In genomic region chr2:74908763-74909444, GRCh38 we compare ENCODE assay signal across 14 cellular contexts. TPM values are rescaled to one million over a fixed set of nuclear protein-coding genes. Genes with fewer than 3 reads are reported as not detected.
A peak's percentile ranks its signal among the peaks of the same experiment; 100 is the strongest.
DNase-seq lines count a peak whose midpoint lies in the region; ATAC-seq and TF ChIP-seq lines count a peak whose summit lies in the region.
"Had no signal": no experiment of that assay in that cellular context is flagged by ENCODE, and none has a peak within 500 bp of the region (broad histone marks: within the 10 kb centered on the region; RNA-seq: fewer than 3 reads in every experiment).

No MANE protein-coding gene starts in this region.

- H3K27ac ChIP-seq in AG04450 (ENCODE audit: low read depth, low read length), result no peak overlapping the region
- H3K27ac ChIP-seq: breast epithelium, skin epidermis, VCaP had no signal

- ATAC-seq in naive thymus-derived CD8-positive, alpha-beta T cell, result no peak
- no peak for ATAC-seq in left lobe of liver
- ATAC-seq in GM19395 (IDR thresholded peaks at IDR 0.05; ENCODE audit: unreplicated experiment), result no peak
- ATAC-seq: CD8-positive, alpha-beta T cell had no signal

- peaks cover 35 to 59% (median 37%) of the 10 kb centered on the region in 5 donors for H3K27me3 Mint-ChIP-seq in naive thymus-derived CD8-positive, alpha-beta T cell

- H3K36me3 Mint-ChIP-seq in naive thymus-derived CD8-positive, alpha-beta T cell, result no peaks in the 10 kb centered on the region
- H3K36me3 Mint-ChIP-seq: CD8-positive, alpha-beta T cell had no signal

- H3K27me3 ChIP-seq in AG04450 (ENCODE audit: control insufficient read depth, insufficient read depth, low read length), result peaks cover 5% of the 10 kb centered on the region

- DNase-seq in AG04450 (ENCODE audit: low read depth, low spot score) (no peak), LNCaP clone FGC (ENCODE audit: low read depth) (peak; percentile 31), epithelial cell of proximal tubule (ENCODE audit: low read depth) (no peak), cortex of kidney (lab: John Stamatoyannopoulos, UW) (no peak), left lobe of liver (ENCODE audit: low spot score) (no peak)
- DNase-seq in naive thymus-derived CD8-positive, alpha-beta T cell, result no peak
- DNase-seq in stimulated activated CD4-positive, alpha-beta T cell treated with anti-CD3 and anti-CD28 coated beads, Interleukin-2, amount 100 ng/mL, for 48 hours, result no peak
- DNase-seq: activated T-cell treated with anti-CD3 and anti-CD28 coated beads, Interleukin-2, amount 50 U/mL, for 24 hours; CD8-positive, alpha-beta T cell; NCI-H1105 treated with DMSO at 0.1 percent for 48 hours had no signal

- POLR2A ChIA-PET in AG04450 (lab: Yijun Ruan, JAX), result no interaction called here
- POLR2A ChIA-PET in naive thymus-derived CD8-positive, alpha-beta T cell (lab: Charles Lee), result no interaction called here

- peak overlapping the region in 7 of 10 donors; percentile 12 to 64 (median 23) for H3K4me3 Mint-ChIP-seq in naive thymus-derived CD8-positive, alpha-beta T cell
- H3K4me3 Mint-ChIP-seq: activated T-cell treated with anti-CD3 and anti-CD28 coated beads, Interleukin-2, amount 50 U/mL, for 24 hours; CD8-positive, alpha-beta T cell had no signal

- no peak overlapping the region for H3K27ac Mint-ChIP-seq in naive thymus-derived CD8-positive, alpha-beta T cell
- H3K27ac Mint-ChIP-seq: activated T-cell treated with anti-CD3 and anti-CD28 coated beads, Interleukin-2, amount 50 U/mL, for 24 hours; CD8-positive, alpha-beta T cell had no signal

- peaks cover 6 to 12% (median 11%) of the 10 kb centered on the region in 4 donors for H3K4me1 Mint-ChIP-seq in naive thymus-derived CD8-positive, alpha-beta T cell

- H3K9me3 ChIP-seq in AG04450 (ENCODE audit: control insufficient read depth, insufficient read depth, low read length), result no peaks in the 10 kb centered on the region; the same call in 1 of the 2 replicates
- H3K9me3 ChIP-seq: breast epithelium had no signal

- no peaks in the 10 kb centered on the region for H3K9me3 Mint-ChIP-seq in naive thymus-derived CD8-positive, alpha-beta T cell
- H3K9me3 Mint-ChIP-seq: activated T-cell treated with anti-CD3 and anti-CD28 coated beads, Interleukin-2, amount 50 U/mL, for 24 hours; CD8-positive, alpha-beta T cell had no signal

- CTCF ChIA-PET in AG04450 (lab: Charles Lee), result no interaction called here

- H3K4me3 ChIP-seq in AG04450 (ENCODE audit: low read depth, low read length) (peak overlapping the region; percentile 3), LNCaP clone FGC (ENCODE audit: low read depth, low read length) (peak overlapping the region; percentile 21), epithelial cell of proximal tubule (ENCODE audit: low read depth, low read length) (peak overlapping the region; percentile 40)

- TF ChIP-seq CTCF in AG04450 (IDR thresholded peaks at IDR 0.05; ENCODE audit: low read depth, low read length) (no peak), LNCaP clone FGC (IDR thresholded peaks at IDR 0.05; ENCODE audit: control insufficient read depth, extremely low read depth, insufficient read depth) (no peak), epithelial cell of proximal tubule (conservative IDR thresholded peaks at IDR 0.05; ENCODE audit: low read depth, low read length) (no peak)

RNA-seq across cellular contexts. Expression of gene POLE4, which starts 49.5 kb away (rescaled TPM):
- 47.9 and 50.2 TPM in 2 replicates for polyA plus RNA-seq in AG04450 (2011; rRNA removed)
- 11.4 TPM in 2 replicates for polyA minus RNA-seq in AG04450 (2011; rRNA and poly(A)+ RNA removed)
- 33.9 and 50.2 TPM in 2 replicates for total RNA-seq in epithelial cell of proximal tubule
- 10 to 100 TPM; 49.0 to 55.7 TPM for total RNA-seq in naive thymus-derived CD8-positive, alpha-beta T cell
- 100 to 1,000 TPM; 108 to 163 (median 138) TPM for polyA plus RNA-seq in naive thymus-derived CD8-positive, alpha-beta T cell
- total RNA-seq in left lobe of liver, result 30.9 TPM
